ENCODE assay signal across 1 cellular context in the genomic region with DNA sequence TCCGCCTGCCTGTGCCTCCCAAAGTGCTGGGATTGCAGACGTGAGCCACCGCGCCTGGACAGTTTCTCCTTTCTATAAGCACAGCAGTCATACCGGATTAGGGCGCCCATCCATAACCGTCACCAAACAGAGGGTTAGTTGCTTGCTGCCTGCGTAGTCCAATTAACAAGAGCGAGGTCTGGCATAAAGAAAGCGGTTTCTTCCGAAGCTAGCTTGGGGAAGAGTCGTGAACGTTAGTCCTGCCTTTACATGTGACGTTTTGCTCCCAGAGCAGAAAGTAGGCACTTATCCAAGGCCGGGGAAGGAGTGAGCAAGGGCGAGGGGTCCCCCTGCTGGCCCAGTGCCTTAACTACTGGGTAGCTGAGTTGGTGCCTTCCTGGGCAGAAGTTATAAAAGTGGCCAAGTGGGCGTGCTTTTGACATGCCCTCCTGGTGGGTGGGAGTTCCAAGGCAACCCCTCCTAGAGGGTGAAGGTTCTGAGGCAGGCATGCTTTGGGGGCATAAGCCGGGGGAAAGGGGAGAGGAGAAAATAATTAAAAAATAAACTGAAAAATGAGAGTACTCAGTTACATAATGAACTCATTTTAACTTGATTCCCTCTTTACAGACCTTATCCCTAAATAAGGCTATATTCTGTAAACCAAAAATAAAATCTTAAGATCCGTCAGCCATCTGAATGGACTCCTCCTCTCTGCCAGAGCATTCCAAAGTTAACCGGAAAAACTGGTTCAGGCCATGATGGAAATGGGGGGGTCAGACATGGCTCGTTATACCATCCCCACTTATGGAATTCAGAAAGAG.
TF ChIP-seq lines count a peak whose summit lies in the region.

No MANE protein-coding gene starts in this region.

TF ChIP-seq in SK-N-SH, 30 proteins besides CTCF, POLR2A, EP300 and RAD21 (continued from another document):
- TF ChIP-seq, protein P1, sequence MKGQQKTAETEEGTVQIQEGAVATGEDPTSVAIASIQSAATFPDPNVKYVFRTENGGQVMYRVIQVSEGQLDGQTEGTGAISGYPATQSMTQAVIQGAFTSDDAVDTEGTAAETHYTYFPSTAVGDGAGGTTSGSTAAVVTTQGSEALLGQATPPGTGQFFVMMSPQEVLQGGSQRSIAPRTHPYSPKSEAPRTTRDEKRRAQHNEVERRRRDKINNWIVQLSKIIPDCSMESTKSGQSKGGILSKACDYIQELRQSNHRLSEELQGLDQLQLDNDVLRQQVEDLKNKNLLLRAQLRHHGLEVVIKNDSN (IDR thresholded peaks at IDR 0.05; ENCODE audit: borderline replicate concordance, low read depth), result no peak
- peak; percentile 75 for TF ChIP-seq NFIC (IDR thresholded peaks at IDR 0.05; ENCODE audit: borderline replicate concordance)
